Comparison of ENCODE assay signal across 19 cellular contexts in the genomic region with DNA sequence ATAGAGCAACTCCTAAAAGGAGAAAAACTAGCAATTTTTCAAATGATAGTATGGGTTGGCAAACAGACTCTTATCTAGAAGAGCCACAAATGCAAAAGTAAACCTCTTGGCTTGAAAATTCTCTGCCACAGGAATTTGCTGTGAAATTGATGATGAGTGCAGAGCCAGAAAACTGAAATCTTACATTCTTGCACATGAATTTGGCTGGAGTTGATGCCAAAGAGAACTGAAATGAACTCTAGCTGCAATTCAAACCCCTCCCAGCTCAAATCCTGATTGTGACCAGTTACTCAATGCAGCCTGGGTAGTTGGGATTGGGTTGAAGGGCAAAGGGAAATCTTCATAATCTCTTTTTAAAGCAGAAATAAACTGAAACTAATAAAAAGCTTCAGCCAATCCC.
DNase-seq lines count a peak whose midpoint lies in the region; ATAC-seq lines count a peak whose summit lies in the region.
"Had no signal": no experiment of that assay in that cellular context is flagged by ENCODE, and none has a peak within 500 bp of the region (broad histone marks: within the 10 kb centered on the region; RNA-seq: fewer than 3 reads in every experiment).

No MANE protein-coding gene starts in this region.

- peaks cover 46% of the 10 kb centered on the region for H3K4me1 ChIP-seq in adipocyte (ENCODE audit: control insufficient read depth, insufficient read depth, low read length)

- H3K27me3 ChIP-seq in adipocyte (replicated peaks; ENCODE audit: control insufficient read depth, insufficient read depth, low read length): no peaks in the 10 kb centered on the region

- peak overlapping the region; percentile 69 for H3K9ac ChIP-seq in adipocyte (ENCODE audit: low read length)

- intact Hi-C loops in sciatic nerve (cut with DNase I): no loop called here

- H3K9me3 ChIP-seq in adipocyte (ENCODE audit: control insufficient read depth, low read length): peaks cover 4% of the 10 kb centered on the region

- DNase-seq in EH (ENCODE audit: low read depth) (peak; percentile 24), adipocyte (ENCODE audit: low read depth) (peak; percentile 76), fibroblast of gingiva (ENCODE audit: low read depth) (peak; percentile 49), sciatic nerve (ENCODE audit: low spot score) (no peak), NCI-H1105 (lab: John Stamatoyannopoulos, UW) (no peak), NCI-H1436 (lab: John Stamatoyannopoulos, UW) (no peak), NCI-H2171 treated with DMSO at 0.1 percent for 48 hours (lab: John Stamatoyannopoulos, UW) (no peak)
- no peak for DNase-seq in stimulated activated CD4-positive, alpha-beta T cell treated with anti-CD3 and anti-CD28 coated beads, Interleukin-12 subunit alpha, Interleukin-12 subunit beta, amount 100 ng/mL, for 4 hours
- DNase-seq: Calu3; CD4-positive, alpha-beta memory T cell; DMS79; H7; Kasumi-1; NCI-H1417 treated with DMSO at 0.1 percent for 48 hours; NCI-H2029; NCI-H2171; NCI-H446 treated with DMSO at 0.1 percent for 48 hours; NCI-H82; PC-3 had no signal

- no peaks in the 10 kb centered on the region for H3K36me3 ChIP-seq in adipocyte (ENCODE audit: control insufficient read depth, insufficient read depth, low read length, severe bottlenecking)

- peak overlapping the region; percentile 17 for H3K4me3 ChIP-seq in adipocyte (ENCODE audit: low read length)

- peak; percentile 79 for ATAC-seq in sciatic nerve
- ATAC-seq: PC-3 had no signal

Comparison
In these comparisons a context has a peak if more than half of its experiments do, and no peak if none do; other contexts are left out.
1. DNase-seq: peak in EH (single experiment), adipocyte (single experiment) and fibroblast of gingiva (single experiment); none in sciatic nerve (single experiment), NCI-H1105 (single experiment), NCI-H1436 (single experiment), stimulated activated CD4-positive, alpha-beta T cell treated with anti-CD3 and anti-CD28 coated beads, Interleukin-12 subunit alpha, Interleukin-12 subunit beta, amount 100 ng/mL, for 4 hours (single experiment) and NCI-H2171 treated with DMSO at 0.1 percent for 48 hours (single experiment).